23 cellular contexts compared by ENCODE assay signal in the genomic region with DNA sequence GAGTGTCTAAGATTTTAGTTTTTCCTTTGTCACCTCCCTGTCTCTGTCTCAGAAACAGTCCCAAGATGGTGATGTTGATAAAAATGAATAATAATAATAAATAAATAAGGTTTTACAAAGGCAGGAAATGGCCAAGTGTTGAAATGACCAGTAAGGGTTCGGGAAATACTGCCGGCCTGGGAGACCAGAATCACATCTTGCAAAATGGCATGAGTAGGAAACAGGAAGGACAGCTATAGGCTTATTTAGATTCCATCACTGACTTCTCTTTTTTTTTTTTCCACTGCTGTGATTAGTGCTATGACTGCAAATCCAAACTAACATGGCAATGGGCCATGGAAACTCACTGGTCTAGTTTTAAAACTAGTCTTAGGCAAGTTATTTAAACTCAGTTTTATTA.
DNase-seq lines count a peak whose midpoint lies in the region; ATAC-seq and TF ChIP-seq lines count a peak whose summit lies in the region.
"Had no signal": no experiment of that assay in that cellular context is flagged by ENCODE, and none has a peak within 500 bp of the region (broad histone marks: within the 10 kb centered on the region; RNA-seq: fewer than 3 reads in every experiment).

No MANE protein-coding gene starts in this region.

- TF ChIP-seq CTCF in left lung (IDR thresholded peaks at IDR 0.05) = no peak

- H4K20me1 ChIP-seq in Karpas-422 (ENCODE audit: insufficient read depth, low read depth, low read length) = no peaks in the 10 kb centered on the region
- H4K20me1 ChIP-seq: BLaER1 treated with 17β-estradiol and CSF1 and Interleukin-3, amounts not matched to agents 10 nM and 100 nM had no signal

- no peaks in the 10 kb centered on the region for H3K9me2 ChIP-seq in Karpas-422 (replicated peaks; ENCODE audit: insufficient read depth, low read length)

- no peak overlapping the region for H3K27ac ChIP-seq in left lung
- no peak overlapping the region for H3K27ac ChIP-seq in Karpas-422 (ENCODE audit: low read length)
- H3K27ac ChIP-seq: A549, GM23248, Peyer's patch had no signal

- H3K4me2 ChIP-seq in Karpas-422 (ENCODE audit: low read depth, low read length, poor library complexity, severe bottlenecking) = no peak overlapping the region
- H3K4me2 ChIP-seq: A549 had no signal

- no peak overlapping the region for H3K9ac ChIP-seq in Karpas-422 (ENCODE audit: low read length)
- H3K9ac ChIP-seq: BLaER1 treated with 17β-estradiol and CSF1 and Interleukin-3, amounts not matched to agents 10 nM and 100 nM; GM23248 had no signal

- no peaks in the 10 kb centered on the region for H3K79me2 ChIP-seq in Karpas-422 (ENCODE audit: low read length)

- H3K4me1 ChIP-seq in left lung (no peaks in the 10 kb centered on the region), Karpas-422 (ENCODE audit: low read length) (no peaks in the 10 kb centered on the region)
- H3K4me1 ChIP-seq: A549, Peyer's patch had no signal

- no peaks in the 10 kb centered on the region for H3K27me3 ChIP-seq in left lung
- no peaks in the 10 kb centered on the region for H3K27me3 ChIP-seq in Karpas-422 (ENCODE audit: low read length)
- H3K27me3 ChIP-seq: BLaER1 treated with 17β-estradiol and CSF1 and Interleukin-3, amounts not matched to agents 10 nM and 100 nM; Peyer's patch had no signal

- H3K36me3 ChIP-seq in left lung (no peaks in the 10 kb centered on the region), Karpas-422 (ENCODE audit: insufficient read depth, low read length) (no peaks in the 10 kb centered on the region)
- H3K36me3 ChIP-seq: BLaER1 treated with 17β-estradiol and CSF1 and Interleukin-3, amounts not matched to agents 10 nM and 100 nM; Peyer's patch had no signal

- peak; percentile 34 for ATAC-seq in left lung
- ATAC-seq: A549; CD8-positive, alpha-beta T cell; HepG2 had no signal

- no peak overlapping the region for H3K4me3 ChIP-seq in left lung
- H3K4me3 ChIP-seq in Karpas-422 (ENCODE audit: low read length) = no peak overlapping the region
- H3K4me3 ChIP-seq: A549; BLaER1 treated with 17β-estradiol and CSF1 and Interleukin-3, amounts not matched to agents 10 nM and 100 nM; GM23248; Peyer's patch had no signal

- no peak overlapping the region for H2AFZ ChIP-seq in Karpas-422 (ENCODE audit: low read length)
- H2AFZ ChIP-seq: GM23248 had no signal

- intact Hi-C loops in left lung (cut with DNase I) = no loop called here

- no peaks in the 10 kb centered on the region for H3K9me3 ChIP-seq in left lung
- H3K9me3 ChIP-seq in Karpas-422 (ENCODE audit: low read length) = no peaks in the 10 kb centered on the region
- H3K9me3 ChIP-seq: A549; BLaER1 treated with 17β-estradiol and CSF1 and Interleukin-3, amounts not matched to agents 10 nM and 100 nM; Peyer's patch had no signal

- DNase-seq in CD1c-positive myeloid dendritic cell (ENCODE audit: extremely low spot score) (peak; percentile 44), OCI-M1 (lab: John Stamatoyannopoulos, UW) (peak; percentile 13), dermis blood vessel endothelial cell (peak; percentile 41), left lung (no peak), Karpas-422 (no peak), NCI-H82 (lab: John Stamatoyannopoulos, UW) (no peak), D341Med (ENCODE audit: low spot score) (no peak)
- DNase-seq in activated CD4-positive, alpha-beta T cell treated with anti-CD3 and anti-CD28 coated beads, Interleukin-2, amount 50 U/mL, for 48 hours = no peak
- DNase-seq: AML-193; CD8-positive, alpha-beta T cell; GM23248; H7; Kasumi-1; NCI-H2029; NCI-H446; NCI-H524 treated with DMSO at 0.1 percent for 48 hours; NCI-H774; NK-92 treated with Interleukin-12 subunit alpha and Interleukin-12 subunit beta, amount 100 ng/mL, for 24 hours; Peyer's patch; SHP77 treated with DMSO at 0.1 percent for 48 hours had no signal

Comparison
In these comparisons a context has a peak if more than half of its experiments do, and no peak if none do; other contexts are left out.
1. DNase-seq: peak in CD1c-positive myeloid dendritic cell (single experiment), OCI-M1 (single experiment) and dermis blood vessel endothelial cell (single experiment); none in left lung (0 of 2), Karpas-422 (single experiment), NCI-H82 (single experiment), D341Med (single experiment) and activated CD4-positive, alpha-beta T cell treated with anti-CD3 and anti-CD28 coated beads, Interleukin-2, amount 50 U/mL, for 48 hours (0 of 2).